20 cellular contexts compared by ENCODE assay signal in genomic region chr20:20427202-20427864, GRCh38. TPM values are rescaled to one million over a fixed set of nuclear protein-coding genes. Genes with fewer than 3 reads are reported as not detected.
DNase-seq lines count a peak whose midpoint lies in the region; ATAC-seq and TF ChIP-seq lines count a peak whose summit lies in the region.
"Had no signal": no experiment of that assay in that cellular context is flagged by ENCODE, and none has a peak within 500 bp of the region (broad histone marks: within the 10 kb centered on the region; RNA-seq: fewer than 3 reads in every experiment).

No MANE protein-coding gene starts in this region.

- H3K9ac ChIP-seq in IMR-90 (ENCODE audit: low read depth, low read length), result no peak overlapping the region
- H3K9ac ChIP-seq: BLaER1 treated with 17β-estradiol and CSF1 and Interleukin-3, amounts not matched to agents 10 nM and 100 nM had no signal

- no peak overlapping the region for H2AFZ ChIP-seq in IMR-90 (replicated peaks; ENCODE audit: low read length, poor library complexity)

- CTCF ChIA-PET in IMR-90 (lab: Yijun Ruan, JAX), result interaction anchor here (0.6 kb wide), 2 partner anchors 28 to 82 kb away, joined by 3 to 4 read pairs; no protein-coding TSS in a partner anchor

- H3K9me3 ChIP-seq in IMR-90 (ENCODE audit: control insufficient read depth, insufficient read depth, low read length), result no peaks in the 10 kb centered on the region
- H3K9me3 ChIP-seq: BLaER1 treated with 17β-estradiol and CSF1 and Interleukin-3, amounts not matched to agents 10 nM and 100 nM had no signal

- no TSS peak for BruUV-seq in IMR-90 (replicated peaks; lab: Mats Ljungman, UMichigan)

- no peaks in the 10 kb centered on the region for H3K27me3 Mint-ChIP-seq in activated T-cell treated with anti-CD3 and anti-CD28 coated beads, Interleukin-2, amount 50 U/mL, for 24 hours
- H3K27me3 Mint-ChIP-seq in activated T-helper 2 cell treated with anti-CD3 and anti-CD28 coated beads, Interferon-gamma antibody, Interleukin-2, Interleukin-4, amounts not matched to agents 10 μg/mL and 5 μg/mL and 100 μg/mL, durations not matched to agents 14 hours and 24 hours and 36 hours (ENCODE audit: low read depth), result no peaks in the 10 kb centered on the region
- no peaks in the 10 kb centered on the region for H3K27me3 Mint-ChIP-seq in stimulated activated memory B cell treated with anti-CD40 and anti-IgM and Interleukin-4, amounts not matched to agents 10 μg/mL and 1 μg/mL and 100 μg/mL, for 72 hours

- H4K20me1 ChIP-seq in IMR-90 (ENCODE audit: insufficient read depth, low read length), result no peaks in the 10 kb centered on the region
- H4K20me1 ChIP-seq: BLaER1 treated with 17β-estradiol and CSF1 and Interleukin-3, amounts not matched to agents 10 nM and 100 nM had no signal

- peaks cover 44% of the 10 kb centered on the region for H3K4me1 Mint-ChIP-seq in activated T-cell treated with anti-CD3 and anti-CD28 coated beads, Interleukin-2, amount 50 U/mL, for 24 hours (ENCODE audit: low read depth)
- peaks cover 47% of the 10 kb centered on the region for H3K4me1 Mint-ChIP-seq in activated T-helper 2 cell treated with anti-CD3 and anti-CD28 coated beads, Interferon-gamma antibody, Interleukin-2, Interleukin-4, amounts not matched to agents 10 μg/mL and 5 μg/mL and 100 μg/mL, durations not matched to agents 14 hours and 24 hours and 36 hours (ENCODE audit: low read depth)
- peaks cover 25% of the 10 kb centered on the region for H3K4me1 Mint-ChIP-seq in stimulated activated memory B cell treated with anti-CD40 and anti-IgM and Interleukin-4, amounts not matched to agents 10 μg/mL and 1 μg/mL and 100 μg/mL, for 72 hours

- intact Hi-C loops in IMR-90 (cut with micrococcal nuclease), result no loop called here
- intact Hi-C loops in activated T-helper 2 cell treated with anti-CD3 and anti-CD28 coated beads, Interferon-gamma antibody, Interleukin-2, Interleukin-4, amounts not matched to agents 10 μg/mL and 5 μg/mL and 100 μg/mL, durations not matched to agents 14 hours and 24 hours and 36 hours (cut with micrococcal nuclease), result loop anchor here (2.0 kb wide), 4 partner anchors 15 to 69 kb away; no protein-coding TSS in a partner anchor

- H2BK120ac ChIP-seq in IMR-90 (ENCODE audit: low read depth, low read length), result no peak overlapping the region

- no peak overlapping the region for H4K8ac ChIP-seq in IMR-90 (ENCODE audit: low read depth in 2 of 2, low read length in 2 of 2)

- no peaks in the 10 kb centered on the region for H3K36me3 ChIP-seq in IMR-90 (ENCODE audit: control insufficient read depth, insufficient read depth, low read length)

- no peak overlapping the region for H4K5ac ChIP-seq in IMR-90 (ENCODE audit: low read depth, low read length)

- H2AK5ac ChIP-seq in IMR-90 (ENCODE audit: low read depth, low read length), result no peak overlapping the region

- POLR2A ChIA-PET in IMR-90 (lab: Charles Lee; ENCODE audit: unreplicated experiment), result no interaction called here

- no peak overlapping the region for H3K4me3 ChIP-seq in IMR-90 (ENCODE audit: insufficient read depth, low read depth, low read length)
- H3K4me3 ChIP-seq: BLaER1 treated with 17β-estradiol and CSF1 and Interleukin-3, amounts not matched to agents 10 nM and 100 nM had no signal

- 77% methylated on average over 10 of the region's 11 CpGs; no CpG with 5 or more reads in 1 of the 2 experiments for WGBS in IMR-90 (ENCODE audit: extremely low coverage in 2 of 2, insufficient read length in 1 of 2), 2 experiments

- H3K27ac ChIP-seq in IMR-90 (ENCODE audit: insufficient read depth, low read length), result no peak overlapping the region
- H3K27ac ChIP-seq: BLaER1 treated with 17β-estradiol and CSF1 and Interleukin-3, amounts not matched to agents 10 nM and 100 nM had no signal

- H4K91ac ChIP-seq in IMR-90 (ENCODE audit: insufficient read depth, low read depth, low read length), result no peak overlapping the region

- no peak overlapping the region for H2AK9ac ChIP-seq in IMR-90 (replicated peaks; ENCODE audit: low read depth, low read length, poor library complexity)

- dilution Hi-C loops in IMR-90 (cut with HindIII; ENCODE audit: low sequenced_read_pairs, unreplicated experiment), result no loop called here

- no peaks in the 10 kb centered on the region; the same call in 1 of the 2 replicates for H3K9me1 ChIP-seq in IMR-90 (ENCODE audit: insufficient read depth, low read length)

- H3K4me3 Mint-ChIP-seq in activated T-cell treated with anti-CD3 and anti-CD28 coated beads, Interleukin-2, amount 50 U/mL, for 24 hours, result no peak overlapping the region
- H3K4me3 Mint-ChIP-seq in activated T-helper 2 cell treated with anti-CD3 and anti-CD28 coated beads, Interferon-gamma antibody, Interleukin-2, Interleukin-4, amounts not matched to agents 10 μg/mL and 5 μg/mL and 100 μg/mL, durations not matched to agents 14 hours and 24 hours and 36 hours (ENCODE audit: low read depth), result no peak overlapping the region
- no peak overlapping the region for H3K4me3 Mint-ChIP-seq in stimulated activated memory B cell treated with anti-CD40 and anti-IgM and Interleukin-4, amounts not matched to agents 10 μg/mL and 1 μg/mL and 100 μg/mL, for 72 hours

- H3K23ac ChIP-seq in IMR-90 (ENCODE audit: low read depth, low read length), result no peak overlapping the region

- TF ChIP-seq POLR2A in IMR-90 (IDR thresholded peaks at IDR 0.05; ENCODE audit: low read depth, low read length), result no peak

- H2BK20ac ChIP-seq in IMR-90 (ENCODE audit: low read depth, low read length), result no peak overlapping the region

- H2BK5ac ChIP-seq in IMR-90 (ENCODE audit: low read depth, low read length, poor library complexity, severe bottlenecking), result no peak overlapping the region

- no peak overlapping the region for H3K14ac ChIP-seq in IMR-90 (replicated peaks; ENCODE audit: low read depth, low read length)

- no peak for DNase-seq in activated T-cell treated with anti-CD3 and anti-CD28 coated beads, Interleukin-2, amount 50 U/mL, for 24 hours
- DNase-seq in activated T-cell treated with anti-CD3 and anti-CD28 coated beads for 4 hours (no peak), IMR-90 (no peak), cerebellum (ENCODE audit: low spot score) (no peak)
- no peak for DNase-seq in activated T-helper 2 cell treated with anti-CD3 and anti-CD28 coated beads, Interferon-gamma antibody, Interleukin-2, Interleukin-4, amounts not matched to agents 10 μg/mL and 5 μg/mL and 100 μg/mL, durations not matched to agents 14 hours and 24 hours and 36 hours (ENCODE audit: low spot score)
- DNase-seq: DMS79, GOT3, KBM-7, NCI-H1105 treated with DMSO at 0.1 percent for 48 hours, NCI-H187, NCI-H2107, NCI-H226, PC-3, RPMI8226, SHP77 treated with DMSO at 0.1 percent for 48 hours had no signal

- in situ Hi-C loops in IMR-90 (cut with MboI; ENCODE audit: low sequenced_read_pairs), result no loop called here

- TF ChIP-seq CTCF in IMR-90 (conservative IDR thresholded peaks at IDR 0.05; ENCODE audit: low read depth, low read length), result no peak

- H3K4ac ChIP-seq in IMR-90 (ENCODE audit: low read depth, low read length), result no peak overlapping the region

- no peak overlapping the region for H3K4me2 ChIP-seq in IMR-90 (ENCODE audit: low read depth, low read length)
- H3K4me2 ChIP-seq: BLaER1 treated with 17β-estradiol and CSF1 and Interleukin-3, amounts not matched to agents 10 nM and 100 nM had no signal

- no peaks in the 10 kb centered on the region for H3K9me3 Mint-ChIP-seq in activated T-cell treated with anti-CD3 and anti-CD28 coated beads, Interleukin-2, amount 50 U/mL, for 24 hours
- no peaks in the 10 kb centered on the region for H3K9me3 Mint-ChIP-seq in activated T-helper 2 cell treated with anti-CD3 and anti-CD28 coated beads, Interferon-gamma antibody, Interleukin-2, Interleukin-4, amounts not matched to agents 10 μg/mL and 5 μg/mL and 100 μg/mL, durations not matched to agents 14 hours and 24 hours and 36 hours
- no peaks in the 10 kb centered on the region for H3K9me3 Mint-ChIP-seq in stimulated activated memory B cell treated with anti-CD40 and anti-IgM and Interleukin-4, amounts not matched to agents 10 μg/mL and 1 μg/mL and 100 μg/mL, for 72 hours

- no peak for TF ChIP-seq RAD21 in IMR-90 (IDR thresholded peaks at IDR 0.05; ENCODE audit: low read length)

- no peaks in the 10 kb centered on the region for H3K79me1 ChIP-seq in IMR-90 (ENCODE audit: low read depth in 1 of 2, low read length in 2 of 2)

- H3K36me3 Mint-ChIP-seq in activated T-cell treated with anti-CD3 and anti-CD28 coated beads, Interleukin-2, amount 50 U/mL, for 24 hours (ENCODE audit: low read depth), result peaks cover 20% of the 10 kb centered on the region
- no peaks in the 10 kb centered on the region for H3K36me3 Mint-ChIP-seq in activated T-helper 2 cell treated with anti-CD3 and anti-CD28 coated beads, Interferon-gamma antibody, Interleukin-2, Interleukin-4, amounts not matched to agents 10 μg/mL and 5 μg/mL and 100 μg/mL, durations not matched to agents 14 hours and 24 hours and 36 hours (ENCODE audit: low read depth)
- H3K36me3 Mint-ChIP-seq in stimulated activated memory B cell treated with anti-CD40 and anti-IgM and Interleukin-4, amounts not matched to agents 10 μg/mL and 1 μg/mL and 100 μg/mL, for 72 hours, result peaks cover 19% of the 10 kb centered on the region

- H3K56ac ChIP-seq in IMR-90 (ENCODE audit: extremely low read depth, insufficient read depth, low read length), result no peak overlapping the region

- H3K27me3 ChIP-seq in IMR-90 (ENCODE audit: control insufficient read depth, insufficient read depth, low read length), result no peaks in the 10 kb centered on the region
- H3K27me3 ChIP-seq: BLaER1 treated with 17β-estradiol and CSF1 and Interleukin-3, amounts not matched to agents 10 nM and 100 nM had no signal

- peak overlapping the region; percentile 42 for H3K27ac Mint-ChIP-seq in activated T-cell treated with anti-CD3 and anti-CD28 coated beads, Interleukin-2, amount 50 U/mL, for 24 hours
- peak overlapping the region; percentile 78 for H3K27ac Mint-ChIP-seq in activated T-helper 2 cell treated with anti-CD3 and anti-CD28 coated beads, Interferon-gamma antibody, Interleukin-2, Interleukin-4, amounts not matched to agents 10 μg/mL and 5 μg/mL and 100 μg/mL, durations not matched to agents 14 hours and 24 hours and 36 hours
- peak overlapping the region; percentile 51 for H3K27ac Mint-ChIP-seq in stimulated activated memory B cell treated with anti-CD40 and anti-IgM and Interleukin-4, amounts not matched to agents 10 μg/mL and 1 μg/mL and 100 μg/mL, for 72 hours

- no peak for ATAC-seq in IMR-90 (ENCODE audit: low read depth)
- no peak for ATAC-seq in stimulated activated memory B cell treated with anti-CD40 and anti-IgM and Interleukin-4, amounts not matched to agents 10 μg/mL and 1 μg/mL and 100 μg/mL, for 72 hours
- ATAC-seq in HG02885 (IDR thresholded peaks at IDR 0.05; ENCODE audit: poor library complexity, unreplicated experiment), result no peak
- ATAC-seq: HCT116, PC-3 had no signal

- no peak overlapping the region for H2BK15ac ChIP-seq in IMR-90 (ENCODE audit: low read depth, low read length)

- no peaks in the 10 kb centered on the region for H3K4me1 ChIP-seq in IMR-90 (ENCODE audit: control insufficient read depth, insufficient read depth, low read length)
- H3K4me1 ChIP-seq: BLaER1 treated with 17β-estradiol and CSF1 and Interleukin-3, amounts not matched to agents 10 nM and 100 nM had no signal

- no peak overlapping the region for H3K18ac ChIP-seq in IMR-90 (ENCODE audit: low read depth, low read length)

RNA-seq across cellular contexts. Expression of gene INSM1, which starts 59.4 kb away (rescaled TPM):
- total RNA-seq in IMR-90 (2012; rRNA removed) (not detected in 2 replicates), cerebellum (32.0 TPM)
- polyA plus RNA-seq in IMR-90 (2012; rRNA removed), result not detected in 2 replicates
- 0.01 TPM in 1 of 2 replicates, not detected in the other for polyA plus RNA-seq in IMR-90 (2012; cell fraction: cytosol; rRNA removed)
- not detected in 2 replicates for polyA plus RNA-seq in IMR-90 (2012; cell fraction: nucleus; rRNA removed; ENCODE audit: low replicate concordance)
- total RNA-seq in activated T-helper 2 cell treated with anti-CD3 and anti-CD28 coated beads, Interferon-gamma antibody, Interleukin-2, Interleukin-4, amounts not matched to agents 10 μg/mL and 5 μg/mL and 100 μg/mL, durations not matched to agents 14 hours and 24 hours and 36 hours, result 31.5 and 32.1 TPM in 2 replicates
- total RNA-seq: A673 had no signal

Comparison
In these comparisons a context has a peak if more than half of its experiments do, and no peak if none do; other contexts are left out.
1. RNA of gene INSM1, which starts 59.4 kb away (total RNA-seq): 32.0 TPM in cerebellum (single experiment) and 31.5 to 32.1 TPM in activated T-helper 2 cell treated with anti-CD3 and anti-CD28 coated beads, Interferon-gamma antibody, Interleukin-2, Interleukin-4, amounts not matched to agents 10 μg/mL and 5 μg/mL and 100 μg/mL, durations not matched to agents 14 hours and 24 hours and 36 hours; not detected in IMR-90; every median in the first group is over 10 times any median in the second.
2. Peak in every context shown above with its lines, with median percentiles within 50 percentile points of each other: H3K27ac Mint-ChIP-seq.